Comparison of ENCODE assay signal across 11 cellular contexts in genomic region chr1:227560393-227560792, GRCh38.
"Had no signal": no experiment of that assay in that cellular context is flagged by ENCODE, and none has a peak within 500 bp of the region (broad histone marks: within the 10 kb centered on the region; RNA-seq: fewer than 3 reads in every experiment).

No MANE protein-coding gene starts in this region.

- H3K27ac ChIP-seq: gastrocnemius medialis, uterus had no signal

- H3K36me3 ChIP-seq: gastrocnemius medialis, uterus had no signal

- H3K9me3 Mint-ChIP-seq: activated T-cell treated with anti-CD3 and anti-CD28 coated beads, Interleukin-2, amount 50 U/mL, for 4 hours; mesothelial cell of epicardium had no signal

- H3K4me3 Mint-ChIP-seq: activated naive CD8-positive, alpha-beta T cell treated with anti-CD3 and anti-CD28 coated beads, Interleukin-2, amount 10 ng/mL, durations not matched to agents 7 days and 5 days; activated T-cell treated with anti-CD3 and anti-CD28 coated beads, Interleukin-2, amount 50 U/mL, for 4 hours; mesothelial cell of epicardium had no signal

- H3K4me3 ChIP-seq: uterus had no signal

- DNase-seq: activated CD4-positive, alpha-beta T cell treated with anti-CD3 and anti-CD28 coated beads, Interleukin-2, amount 50 U/mL, for 4 hours; activated gamma-delta T cell; activated T-cell treated with anti-CD3 and anti-CD28 coated beads, Interleukin-2, amount 50 U/mL, for 4 hours; gastrocnemius medialis; small intestine; uterus had no signal

- FAIRE-seq: colon, keratinocyte, small intestine had no signal

- H3K27ac Mint-ChIP-seq: activated naive CD8-positive, alpha-beta T cell treated with anti-CD3 and anti-CD28 coated beads, Interleukin-2, amount 10 ng/mL, durations not matched to agents 7 days and 5 days; mesothelial cell of epicardium had no signal

- H3K9me3 ChIP-seq: gastrocnemius medialis, uterus had no signal

- ATAC-seq: activated CD4-positive, CD25-positive, alpha-beta regulatory T cell treated with anti-CD3 and anti-CD28 coated beads, Interleukin-2, amount 50 U/mL, for 24 hours; activated T-cell treated with anti-CD3 and anti-CD28 coated beads, Interleukin-2, amount 50 U/mL, for 4 hours; gastrocnemius medialis had no signal

- H3K36me3 Mint-ChIP-seq: mesothelial cell of epicardium had no signal
